In the genomic region with DNA sequence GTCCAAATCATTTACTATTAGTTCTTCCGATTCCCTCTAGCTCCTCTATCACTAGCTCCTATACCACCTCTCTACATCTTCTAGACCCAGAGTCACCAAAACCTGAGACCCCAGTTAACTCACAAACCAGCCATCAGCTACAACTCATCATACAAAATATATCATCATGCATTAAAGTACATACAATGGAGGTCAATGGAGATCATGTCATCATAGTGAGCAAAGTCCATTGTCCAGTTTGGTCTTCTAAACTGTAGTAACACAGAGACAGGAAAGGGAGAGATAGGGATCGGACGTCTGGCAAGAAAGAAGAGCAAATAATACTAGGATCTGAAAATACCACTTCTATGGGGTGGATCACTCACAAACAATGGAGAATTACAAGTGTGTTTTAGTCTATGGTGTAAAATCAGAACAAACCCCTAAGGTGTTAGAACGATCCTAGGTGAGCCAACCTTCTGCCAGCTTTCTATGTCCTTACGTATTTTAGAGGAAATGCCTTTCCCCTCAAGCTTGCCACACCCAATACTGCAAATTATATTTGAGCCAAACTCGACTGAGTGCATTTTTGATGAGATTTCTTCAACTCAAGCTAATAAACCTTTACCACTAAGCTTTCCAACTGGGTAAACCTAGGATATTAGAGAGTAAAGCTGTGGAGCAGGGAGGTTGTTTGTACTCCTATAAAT, we compare ENCODE assay signal across 26 cellular contexts. TPM values are rescaled to one million over a fixed set of nuclear protein-coding genes. Genes with fewer than 3 reads are reported as not detected.
A peak's percentile ranks its signal among the peaks of the same experiment; 100 is the strongest.
DNase-seq lines count a peak whose midpoint lies in the region; ATAC-seq, FAIRE-seq and TF ChIP-seq lines count a peak whose summit lies in the region.
"Had no signal": no experiment of that assay in that cellular context is flagged by ENCODE, and none has a peak within 500 bp of the region (broad histone marks: within the 10 kb centered on the region; RNA-seq: fewer than 3 reads in every experiment).

No MANE protein-coding gene starts in this region.

- no peak overlapping the region for H2AFZ ChIP-seq in GM12878 (ENCODE audit: control insufficient read depth, low read depth, low read length)
- no peak overlapping the region for H2AFZ ChIP-seq in hepatocyte

- H3K27me3 ChIP-seq in GM12878 (replicated peaks in 1 of 2; ENCODE audit: control insufficient read depth in 2 of 2, insufficient read depth in 2 of 2, low read length in 1 of 2), result no peaks in the 10 kb centered on the region
- H3K27me3 ChIP-seq in hepatocyte, result no peaks in the 10 kb centered on the region
- no peaks in the 10 kb centered on the region for H3K27me3 ChIP-seq in small intestine (ENCODE audit: control insufficient read depth in 2 of 2, insufficient read depth in 2 of 2, low read length in 2 of 2)
- H3K27me3 ChIP-seq: adrenal gland, cardiac muscle cell, ovary, SJCRH30 had no signal

- in situ Hi-C loops in GM12878 (cut with MboI), result no loop called here

- TF ChIP-seq EP300 in GM12878 (IDR thresholded peaks at IDR 0.05; ENCODE audit: borderline replicate concordance in 1 of 2, control insufficient read depth in 1 of 2, low read depth in 2 of 2, low read length in 2 of 2), result no peak

- no peak overlapping the region for H3K4me3 Mint-ChIP-seq in activated CD4-positive, alpha-beta T cell treated with anti-CD3 and anti-CD28 coated beads for 36 hours
- no peak overlapping the region for H3K4me3 Mint-ChIP-seq in activated CD4-positive, alpha-beta T cell treated with anti-CD3 and anti-CD28 coated beads, Interleukin-2, amount 10 ng/mL, durations not matched to agents 24 days and 14 days
- H3K4me3 Mint-ChIP-seq: activated B cell treated with CpG ODN at 0.5 μM for 24 hours; activated T-helper 1 cell treated with anti-CD3 and anti-CD28 coated beads, Interleukin-12 subunit alpha, Interleukin-12 subunit beta, Interleukin-2, Interleukin-4 antibody, amounts not matched to agents 30 ng/mL and 10 ng/mL and 1 ng/mL, durations not matched to agents 14 hours and 24 hours and 36 hours; B cell had no signal

- no peaks in the 10 kb centered on the region for H3K9me3 Mint-ChIP-seq in activated CD4-positive, alpha-beta T cell treated with anti-CD3 and anti-CD28 coated beads for 36 hours (ENCODE audit: low read depth)
- H3K9me3 Mint-ChIP-seq in activated CD4-positive, alpha-beta T cell treated with anti-CD3 and anti-CD28 coated beads, Interleukin-2, amount 10 ng/mL, durations not matched to agents 24 days and 14 days, result no peaks in the 10 kb centered on the region
- H3K9me3 Mint-ChIP-seq: activated B cell treated with CpG ODN at 0.5 μM for 24 hours; activated T-helper 1 cell treated with anti-CD3 and anti-CD28 coated beads, Interleukin-12 subunit alpha, Interleukin-12 subunit beta, Interleukin-2, Interleukin-4 antibody, amounts not matched to agents 30 ng/mL and 10 ng/mL and 1 ng/mL, durations not matched to agents 14 hours and 24 hours and 36 hours had no signal

- H3K4me1 Mint-ChIP-seq in activated CD4-positive, alpha-beta T cell treated with anti-CD3 and anti-CD28 coated beads for 36 hours, result peaks cover 62% of the 10 kb centered on the region
- H3K4me1 Mint-ChIP-seq in activated CD4-positive, alpha-beta T cell treated with anti-CD3 and anti-CD28 coated beads, Interleukin-2, amount 10 ng/mL, durations not matched to agents 24 days and 14 days, result peaks cover 45% of the 10 kb centered on the region

- TF ChIP-seq CTCF in GM12878 (IDR thresholded peaks at IDR 0.05 in 2 of 3, conservative IDR thresholded peaks at IDR 0.05 in 1 of 3; ENCODE audit: control insufficient read depth in 2 of 3, extremely low read depth in 1 of 3, insufficient read depth in 1 of 3, low read depth in 3 of 3, low read length in 3 of 3), result no peak
- TF ChIP-seq CTCF in hepatocyte (IDR thresholded peaks at IDR 0.05; ENCODE audit: poor library complexity), result no peak

- FAIRE-seq in GM12878 (lab: Jason Lieb, UNC) (no peak), small intestine (lab: Jason Lieb, UNC) (no peak)
- FAIRE-seq: G401.6, urothelium cell line had no signal

- H3K36me3 ChIP-seq in GM12878 (ENCODE audit: control insufficient read depth in 2 of 2, insufficient read depth in 2 of 2, low read length in 1 of 2) (no peaks in the 10 kb centered on the region; a peak in 2 of 4 replicates), hepatocyte (replicated peaks; ENCODE audit: insufficient read depth, low read depth) (no peaks in the 10 kb centered on the region), small intestine (ENCODE audit: control insufficient read depth in 2 of 2, insufficient read depth in 2 of 2, low read length in 2 of 2) (peaks cover 5 to 7% of the 10 kb centered on the region in 2 donors)
- H3K36me3 ChIP-seq: ovary had no signal

- SMC1A ChIA-PET in GM12878 (lab: Charles Lee; ENCODE audit: uncharacterized antibody, unreplicated experiment), result interaction anchor here (0.6 to 1.9 kb wide), 7 partner anchors 8 to 203 kb away, joined by 3 to 6 read pairs (median 3); no protein-coding TSS in a partner anchor

- H3K9me3 ChIP-seq in GM12878 (replicated peaks; ENCODE audit: control insufficient read depth, insufficient read depth, low read length) (no peaks in the 10 kb centered on the region), hepatocyte (ENCODE audit: low read depth) (no peaks in the 10 kb centered on the region), small intestine (ENCODE audit: control insufficient read depth, low read depth) (no peaks in the 10 kb centered on the region)
- H3K9me3 ChIP-seq: adrenal gland, ovary, SJCRH30 had no signal

- H4K20me1 ChIP-seq in GM12878 (ENCODE audit: control insufficient read depth, insufficient read depth), result no peaks in the 10 kb centered on the region
- peaks cover 60% of the 10 kb centered on the region for H4K20me1 ChIP-seq in hepatocyte (ENCODE audit: insufficient read depth, poor library complexity, severe bottlenecking)

- intact Hi-C loops in activated CD4-positive, alpha-beta T cell treated with anti-CD3 and anti-CD28 coated beads for 36 hours (cut with DNase I, micrococcal nuclease), result no loop called here
- intact Hi-C loops in activated CD4-positive, alpha-beta T cell treated with anti-CD3 and anti-CD28 coated beads, Interleukin-2, amount 10 ng/mL, durations not matched to agents 24 days and 14 days (cut with micrococcal nuclease), result no loop called here
- intact Hi-C loops in GM12878 (cut with micrococcal nuclease; ENCODE audit: unreplicated experiment), result no loop called here

- H3K4me2 ChIP-seq in GM12878 (ENCODE audit: control insufficient read depth, insufficient read depth) (peak overlapping the region; percentile 43), hepatocyte (peak overlapping the region; percentile 25)

- H3K27ac Mint-ChIP-seq in activated CD4-positive, alpha-beta T cell treated with anti-CD3 and anti-CD28 coated beads for 36 hours, result peak overlapping the region; percentile 4
- H3K27ac Mint-ChIP-seq in activated CD4-positive, alpha-beta T cell treated with anti-CD3 and anti-CD28 coated beads, Interleukin-2, amount 10 ng/mL, durations not matched to agents 24 days and 14 days, result no peak overlapping the region
- H3K27ac Mint-ChIP-seq: activated B cell treated with CpG ODN at 0.5 μM for 24 hours; activated T-helper 1 cell treated with anti-CD3 and anti-CD28 coated beads, Interleukin-12 subunit alpha, Interleukin-12 subunit beta, Interleukin-2, Interleukin-4 antibody, amounts not matched to agents 30 ng/mL and 10 ng/mL and 1 ng/mL, durations not matched to agents 14 hours and 24 hours and 36 hours; B cell had no signal

- RAD21 ChIA-PET in GM12878 (lab: Charles Lee; ENCODE audit: unreplicated experiment), result interaction anchor here (0.5 kb wide), 1 partner anchor 179 kb away, joined by 3 read pairs; no protein-coding TSS in a partner anchor

- no peak overlapping the region for H3K4me3 ChIP-seq in GM12878
- no peak overlapping the region for H3K4me3 ChIP-seq in hepatocyte
- H3K4me3 ChIP-seq in small intestine (ENCODE audit: low read depth in 1 of 2, low read length in 2 of 2), result no peak overlapping the region
- H3K4me3 ChIP-seq: adrenal gland, cardiac muscle cell, ovary, SJCRH30 had no signal

- DNase-seq in activated CD4-positive, alpha-beta T cell treated with anti-CD3 and anti-CD28 coated beads for 36 hours, result no peak
- DNase-seq in activated CD4-positive, alpha-beta T cell treated with anti-CD3 and anti-CD28 coated beads, Interleukin-2, amount 10 ng/mL, durations not matched to agents 24 days and 14 days, result no peak
- DNase-seq in GM12878 (ENCODE audit: low read depth, low spot score) (no peak), hepatocyte (ENCODE audit: low spot score) (no peak), small intestine (peak; percentile 9), NCI-H1694 (lab: John Stamatoyannopoulos, UW) (no peak)
- DNase-seq: 8988T; activated B cell treated with CpG ODN at 0.5 μM for 24 hours; adrenal gland; DMS 273 treated with DMSO at 0.1 percent for 48 hours; glutamatergic neuron; HCEC 1CT; left ventricle myocardium superior; NCI-H1417; NCI-H2171; NCI-H748 treated with DMSO at 0.1 percent for 48 hours; ovary; SJCRH30; stimulated activated CD4-positive, alpha-beta T cell treated with anti-CD3 and anti-CD28 coated beads, Interleukin-4, amount 100 ng/mL, for 24 hours had no signal

- ATAC-seq in activated CD4-positive, alpha-beta T cell treated with anti-CD3 and anti-CD28 coated beads for 36 hours, result no peak
- ATAC-seq in GM12878, result no peak
- ATAC-seq in GM21528 (IDR thresholded peaks at IDR 0.05; ENCODE audit: low FRiP score, unreplicated experiment), result no peak
- ATAC-seq in GM21825 (IDR thresholded peaks at IDR 0.05; ENCODE audit: unreplicated experiment), result no peak
- ATAC-seq: left ventricle myocardium superior had no signal

- TF ChIP-seq POLR2A in GM12878 (IDR thresholded peaks at IDR 0.05; ENCODE audit: low read depth, low read length), result no peak

- BruUV-seq in GM12878 (replicated peaks; lab: Mats Ljungman, UMichigan), result no TSS peak

- H3K79me2 ChIP-seq in GM12878 (ENCODE audit: control insufficient read depth, insufficient read depth, low read length) (peaks cover 54% of the 10 kb centered on the region), hepatocyte (peaks cover 79% of the 10 kb centered on the region)

- H3K9ac ChIP-seq in GM12878 (ENCODE audit: control insufficient read depth, insufficient read depth, low read length), result no peak overlapping the region

- H3K4me1 ChIP-seq in GM12878 (ENCODE audit: control insufficient read depth, insufficient read depth, low read length) (peaks cover 10% of the 10 kb centered on the region; the same call in 1 of the 2 replicates), hepatocyte (ENCODE audit: insufficient read depth) (peaks cover 17% of the 10 kb centered on the region), small intestine (ENCODE audit: control insufficient read depth in 2 of 2, insufficient read depth in 1 of 2, low read depth in 1 of 2, low read length in 1 of 2) (peaks cover 0 to 8% of the 10 kb centered on the region in 2 donors)

- H3K27ac ChIP-seq in GM12878 (ENCODE audit: control insufficient read depth, insufficient read depth) (no peak overlapping the region), hepatocyte (no peak overlapping the region), small intestine (ENCODE audit: low read depth in 1 of 2, low read length in 1 of 2) (no peak overlapping the region)
- H3K27ac ChIP-seq: cardiac muscle cell, ovary, SJCRH30 had no signal

- no peaks in the 10 kb centered on the region for H3K27me3 Mint-ChIP-seq in activated CD4-positive, alpha-beta T cell treated with anti-CD3 and anti-CD28 coated beads for 36 hours
- no peaks in the 10 kb centered on the region for H3K27me3 Mint-ChIP-seq in activated CD4-positive, alpha-beta T cell treated with anti-CD3 and anti-CD28 coated beads, Interleukin-2, amount 10 ng/mL, durations not matched to agents 24 days and 14 days
- H3K27me3 Mint-ChIP-seq: activated B cell treated with CpG ODN at 0.5 μM for 24 hours, B cell had no signal

- CTCF ChIA-PET in activated CD4-positive, alpha-beta T cell treated with anti-CD3 and anti-CD28 coated beads for 36 hours (lab: Charles Lee), result interaction anchor here (0.5 to 3.0 kb wide), 8 partner anchors 9 to 518 kb away, joined by 4 to 12 read pairs (median 4); no protein-coding TSS in a partner anchor
- CTCF ChIA-PET in GM12878 (lab: Yijun Ruan, JAX), result interaction anchor here (0.7 to 2.3 kb wide), 7 partner anchors 9 to 313 kb away, joined by 3 to 10 read pairs (median 4); no protein-coding TSS in a partner anchor

- no peak for TF ChIP-seq RAD21 in GM12878 (IDR thresholded peaks at IDR 0.05; ENCODE audit: insufficient read depth, low read depth, low read length)

- WGBS in GM12878 (ENCODE audit: insufficient coverage, insufficient replicate concordance, low lambda C conversion rate, missing lambda C conversion rate), result 77% methylated on average over 6 of the region's 6 CpGs
- WGBS in hepatocyte (ENCODE audit: low lambda C conversion rate, missing lambda C conversion rate), result 86% methylated on average over 6 of the region's 6 CpGs
- WGBS in small intestine, 3 donors, result 61 to 70% (median 68%) methylated on average over 6 of the region's 6 CpGs

- no peaks in the 10 kb centered on the region for H3K9me2 ChIP-seq in hepatocyte (replicated peaks; ENCODE audit: insufficient read depth)

- peaks cover 23% of the 10 kb centered on the region for H3K36me3 Mint-ChIP-seq in activated CD4-positive, alpha-beta T cell treated with anti-CD3 and anti-CD28 coated beads for 36 hours (ENCODE audit: low read depth)
- H3K36me3 Mint-ChIP-seq in activated CD4-positive, alpha-beta T cell treated with anti-CD3 and anti-CD28 coated beads, Interleukin-2, amount 10 ng/mL, durations not matched to agents 24 days and 14 days (ENCODE audit: low read depth), result peaks cover 10% of the 10 kb centered on the region

- POLR2A ChIA-PET in activated CD4-positive, alpha-beta T cell treated with anti-CD3 and anti-CD28 coated beads for 36 hours (lab: Charles Lee), result interaction anchor here (0.6 kb wide), 1 partner anchor 15 kb away, joined by 9 read pairs; no protein-coding TSS in a partner anchor
- POLR2A ChIA-PET in GM12878 (lab: Charles Lee), result interaction anchor here (0.7 to 1.7 kb wide), 6 partner anchors 10 to 66 kb away, joined by 3 to 6 read pairs (median 3); a partner anchor contains a TSS

RNA-seq across cellular contexts. Expression of a gene that starts 3.9 kb away (rescaled TPM):
- total RNA-seq in activated CD4-positive, alpha-beta T cell treated with anti-CD3 and anti-CD28 coated beads for 36 hours, result 10 to 100 TPM; 65.4 to 85.1 TPM
- 86.7 and 92.1 TPM in 2 replicates for total RNA-seq in activated CD4-positive, alpha-beta T cell treated with anti-CD3 and anti-CD28 coated beads, Interleukin-2, amount 10 ng/mL, durations not matched to agents 24 days and 14 days
- total RNA-seq in GM12878 (2013; cell fraction: nucleolus; rRNA removed), result 34.3 and 36.9 TPM in 2 replicates
- total RNA-seq in GM12878 (2014; rRNA removed) (73.1 and 81.9 TPM in 2 replicates), GM12878 (2014; rRNA removed; fragmentation: Illumina TruSeq; extraction: Trizol) (58.1 and 59.6 TPM in 2 replicates), GM12878 (2021) (53.2 and 56.1 TPM in 2 replicates), hepatocyte (75.7 and 103 TPM in 2 replicates)
- polyA plus RNA-seq in GM12878 (2011; ENCODE audit: low read depth), result 36.8 TPM
- polyA plus RNA-seq in GM12878 (2011; rRNA removed) (103 and 122 TPM in 2 replicates), GM12878 (2014; fragmentation: Illumina TruSeq; extraction: Trizol) (81.5 and 101 TPM in 2 replicates), GM12878 (2014; fragmentation: Nextera tagmentation; extraction: Ambion mirVana) (10 to 100 TPM; 18.4 to 25.1 TPM), GM12878 (2014; rRNA removed) (57.7 and 62.1 TPM in 2 replicates), GM12878 (2016; fragmentation: Nextera tagmentation; extraction: Ambion mirVana) (100 to 1,000 TPM; 117 to 120 TPM), hepatocyte (114 and 121 TPM in 2 replicates), small intestine (10 to 100 TPM; 48.5 to 56.2 (median 51.4) TPM)
- polyA plus RNA-seq in GM12878 (2011; cell fraction: cytosol; rRNA removed), result 96.9 and 109 TPM in 2 replicates
- 40.2 and 57.0 TPM in 2 replicates for polyA plus RNA-seq in GM12878 (2011; cell fraction: nucleus; rRNA removed)
- 44.8 and 49.1 TPM in 2 replicates for polyA plus RNA-seq in GM12878 (2012)
- polyA minus RNA-seq in GM12878 (2011; rRNA and poly(A)+ RNA removed), result 166 and 171 TPM in 2 replicates
- polyA minus RNA-seq in GM12878 (2011; cell fraction: cytosol; rRNA and poly(A)+ RNA removed), result 41.2 and 42.9 TPM in 2 replicates
- 13.5 and 15.8 TPM in 2 replicates for polyA minus RNA-seq in GM12878 (2011; cell fraction: nucleus; rRNA and poly(A)+ RNA removed)

RNA-seq across cellular contexts. Expression of a gene that starts 12.9 kb away (rescaled TPM):
- 10 to 100 TPM; 15.4 to 19.0 TPM for total RNA-seq in activated CD4-positive, alpha-beta T cell treated with anti-CD3 and anti-CD28 coated beads for 36 hours
- 18.0 and 19.9 TPM in 2 replicates for total RNA-seq in activated CD4-positive, alpha-beta T cell treated with anti-CD3 and anti-CD28 coated beads, Interleukin-2, amount 10 ng/mL, durations not matched to agents 24 days and 14 days
- total RNA-seq in GM12878 (2013; cell fraction: nucleolus; rRNA removed), result 29.1 and 31.8 TPM in 2 replicates
- 22.3 and 22.4 TPM in 2 replicates for total RNA-seq in GM12878 (2014; rRNA removed)
- 12.1 and 12.6 TPM in 2 replicates for total RNA-seq in GM12878 (2014; rRNA removed; fragmentation: Illumina TruSeq; extraction: Trizol)
- 16.9 and 17.0 TPM in 2 replicates for total RNA-seq in GM12878 (2021)
- 12.2 TPM for polyA plus RNA-seq in GM12878 (2011; ENCODE audit: low read depth)
- 12.7 TPM in 2 replicates for polyA plus RNA-seq in GM12878 (2011; rRNA removed)
- polyA plus RNA-seq in GM12878 (2011; cell fraction: cytosol; rRNA removed), result 11.7 and 13.7 TPM in 2 replicates
- polyA plus RNA-seq in GM12878 (2011; cell fraction: nucleus; rRNA removed), result 30.3 and 52.0 TPM in 2 replicates
- 15.6 and 19.7 TPM in 2 replicates for polyA plus RNA-seq in GM12878 (2012)
- polyA plus RNA-seq in GM12878 (2014; fragmentation: Illumina TruSeq; extraction: Trizol), result 19.5 and 22.7 TPM in 2 replicates
- polyA plus RNA-seq in GM12878 (2014; fragmentation: Nextera tagmentation; extraction: Ambion mirVana), result 1 to 10 TPM; 3.2 to 9.1 TPM
- 18.2 and 18.8 TPM in 2 replicates for polyA plus RNA-seq in GM12878 (2014; rRNA removed)
- polyA plus RNA-seq in GM12878 (2016; fragmentation: Nextera tagmentation; extraction: Ambion mirVana), result 10 to 100 TPM; 17.9 to 19.8 TPM
- 14.5 and 17.7 TPM in 2 replicates for polyA minus RNA-seq in GM12878 (2011; rRNA and poly(A)+ RNA removed)
- 3.6 TPM in 2 replicates for polyA minus RNA-seq in GM12878 (2011; cell fraction: cytosol; rRNA and poly(A)+ RNA removed)
- 25.3 and 28.7 TPM in 2 replicates for polyA minus RNA-seq in GM12878 (2011; cell fraction: nucleus; rRNA and poly(A)+ RNA removed)
- 64.9 and 71.6 TPM in 2 replicates for total RNA-seq in hepatocyte
- polyA plus RNA-seq in hepatocyte, result 93.8 and 97.6 TPM in 2 replicates
- 10 to 100 TPM in 2 of 3 donors, 1 to 10 TPM in 1; 6.5 to 27.7 (median 14.1) TPM for polyA plus RNA-seq in small intestine

RNA-seq across cellular contexts. Expression of a gene that starts 27.2 kb away (rescaled TPM):
- total RNA-seq in activated CD4-positive, alpha-beta T cell treated with anti-CD3 and anti-CD28 coated beads for 36 hours, result 10 to 100 TPM; 32.1 to 39.1 TPM
- total RNA-seq in activated CD4-positive, alpha-beta T cell treated with anti-CD3 and anti-CD28 coated beads, Interleukin-2, amount 10 ng/mL, durations not matched to agents 24 days and 14 days, result 28.0 and 30.5 TPM in 2 replicates
- total RNA-seq in GM12878 (2013; cell fraction: nucleolus; rRNA removed), result 27.2 and 28.5 TPM in 2 replicates
- total RNA-seq in GM12878 (2014; rRNA removed) (27.5 and 33.3 TPM in 2 replicates), GM12878 (2014; rRNA removed; fragmentation: Illumina TruSeq; extraction: Trizol) (28.0 and 30.1 TPM in 2 replicates), GM12878 (2021) (28.4 and 28.5 TPM in 2 replicates), hepatocyte (21.6 and 23.4 TPM in 2 replicates)
- polyA plus RNA-seq in GM12878 (2011; ENCODE audit: low read depth), result 21.5 TPM
- polyA plus RNA-seq in GM12878 (2011; rRNA removed) (53.8 and 75.5 TPM in 2 replicates), GM12878 (2014; fragmentation: Illumina TruSeq; extraction: Trizol) (32.1 and 38.4 TPM in 2 replicates), GM12878 (2014; fragmentation: Nextera tagmentation; extraction: Ambion mirVana) (10 to 100 TPM; 16.0 to 17.8 TPM), GM12878 (2014; rRNA removed) (24.6 and 30.5 TPM in 2 replicates), GM12878 (2016; fragmentation: Nextera tagmentation; extraction: Ambion mirVana) (10 to 100 TPM; 36.6 to 37.6 TPM), hepatocyte (12.7 and 15.1 TPM in 2 replicates), small intestine (10 to 100 TPM; 12.7 to 18.6 (median 15.7) TPM)
- polyA plus RNA-seq in GM12878 (2011; cell fraction: cytosol; rRNA removed), result 29.4 and 36.5 TPM in 2 replicates
- polyA plus RNA-seq in GM12878 (2011; cell fraction: nucleus; rRNA removed), result 32.6 and 43.0 TPM in 2 replicates
- polyA plus RNA-seq in GM12878 (2012), result 23.1 and 27.1 TPM in 2 replicates
- 47.3 and 57.1 TPM in 2 replicates for polyA minus RNA-seq in GM12878 (2011; rRNA and poly(A)+ RNA removed)
- polyA minus RNA-seq in GM12878 (2011; cell fraction: cytosol; rRNA and poly(A)+ RNA removed), result 10.6 and 13.2 TPM in 2 replicates
- 12.6 and 14.4 TPM in 2 replicates for polyA minus RNA-seq in GM12878 (2011; cell fraction: nucleus; rRNA and poly(A)+ RNA removed)

RNA-seq across cellular contexts. Expression of a gene that starts 53.0 kb away (rescaled TPM):
- 10 to 100 TPM; 68.6 to 71.0 TPM for total RNA-seq in activated CD4-positive, alpha-beta T cell treated with anti-CD3 and anti-CD28 coated beads for 36 hours
- total RNA-seq in activated CD4-positive, alpha-beta T cell treated with anti-CD3 and anti-CD28 coated beads, Interleukin-2, amount 10 ng/mL, durations not matched to agents 24 days and 14 days, result 77.7 and 82.8 TPM in 2 replicates
- 67.8 and 72.7 TPM in 2 replicates for total RNA-seq in GM12878 (2013; cell fraction: nucleolus; rRNA removed)
- total RNA-seq in GM12878 (2014; rRNA removed) (68.5 and 72.3 TPM in 2 replicates), GM12878 (2014; rRNA removed; fragmentation: Illumina TruSeq; extraction: Trizol) (49.4 and 56.1 TPM in 2 replicates), GM12878 (2021) (58.1 and 64.2 TPM in 2 replicates), hepatocyte (78.8 and 105 TPM in 2 replicates)
- 34.3 TPM for polyA plus RNA-seq in GM12878 (2011; ENCODE audit: low read depth)
- polyA plus RNA-seq in GM12878 (2011; rRNA removed) (82.5 and 103 TPM in 2 replicates), GM12878 (2014; fragmentation: Illumina TruSeq; extraction: Trizol) (69.4 and 75.4 TPM in 2 replicates), GM12878 (2014; fragmentation: Nextera tagmentation; extraction: Ambion mirVana) (10 to 100 TPM; 12.3 to 25.0 TPM), GM12878 (2014; rRNA removed) (55.5 and 57.8 TPM in 2 replicates), GM12878 (2016; fragmentation: Nextera tagmentation; extraction: Ambion mirVana) (10 to 100 TPM; 76.8 to 85.6 TPM), hepatocyte (61.0 and 65.2 TPM in 2 replicates), small intestine (10 to 100 TPM; 58.9 to 80.4 (median 71.6) TPM)
- polyA plus RNA-seq in GM12878 (2011; cell fraction: cytosol; rRNA removed), result 110 and 152 TPM in 2 replicates
- 85.5 and 103 TPM in 2 replicates for polyA plus RNA-seq in GM12878 (2011; cell fraction: nucleus; rRNA removed)
- 35.3 and 35.6 TPM in 2 replicates for polyA plus RNA-seq in GM12878 (2012)
- 105 and 118 TPM in 2 replicates for polyA minus RNA-seq in GM12878 (2011; rRNA and poly(A)+ RNA removed)
- 18.4 and 31.5 TPM in 2 replicates for polyA minus RNA-seq in GM12878 (2011; cell fraction: cytosol; rRNA and poly(A)+ RNA removed)
- polyA minus RNA-seq in GM12878 (2011; cell fraction: nucleus; rRNA and poly(A)+ RNA removed), result 33.7 and 49.2 TPM in 2 replicates
